9 cellular contexts compared by ENCODE assay signal in the genomic region with DNA sequence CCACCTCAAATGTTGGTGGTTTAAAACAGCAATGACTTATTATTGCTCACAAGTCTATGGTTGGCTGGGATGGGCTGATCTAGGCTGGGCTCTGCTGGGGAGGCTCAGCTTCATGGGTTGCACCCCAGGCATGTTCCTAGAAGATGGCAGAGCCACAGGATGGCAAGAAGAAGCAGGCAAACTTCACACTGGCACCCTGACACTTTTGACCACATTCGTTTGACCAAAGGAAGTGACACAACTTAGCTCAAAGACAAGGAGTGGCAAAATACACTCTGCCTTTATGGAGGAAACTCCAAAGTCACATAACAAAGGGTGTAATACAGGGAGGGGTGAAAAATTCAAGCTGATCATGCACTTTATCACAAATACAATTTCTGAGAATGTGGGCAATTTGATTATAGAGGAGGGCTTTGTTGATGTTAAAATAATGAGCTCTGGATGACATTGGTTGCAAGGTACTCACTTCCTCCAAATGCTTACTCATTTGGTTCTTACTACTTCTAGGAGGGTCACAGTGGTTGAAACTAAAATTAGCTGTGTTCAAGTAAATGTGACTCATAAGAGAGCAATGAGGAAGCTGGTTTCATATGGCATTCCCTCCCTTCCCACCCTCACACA.
DNase-seq lines count a peak whose midpoint lies in the region; ATAC-seq and TF ChIP-seq lines count a peak whose summit lies in the region.
"Had no signal": no experiment of that assay in that cellular context is flagged by ENCODE, and none has a peak within 500 bp of the region (broad histone marks: within the 10 kb centered on the region; RNA-seq: fewer than 3 reads in every experiment).

No MANE protein-coding gene starts in this region.

- H3K4me1 Mint-ChIP-seq in activated naive CD8-positive, alpha-beta T cell treated with anti-CD3 and anti-CD28 coated beads for 36 hours: peaks cover 32% of the 10 kb centered on the region

- H3K4me3 Mint-ChIP-seq in activated naive CD8-positive, alpha-beta T cell treated with anti-CD3 and anti-CD28 coated beads for 36 hours: no peak overlapping the region

- peaks cover 6% of the 10 kb centered on the region for H3K36me3 Mint-ChIP-seq in activated naive CD8-positive, alpha-beta T cell treated with anti-CD3 and anti-CD28 coated beads for 36 hours

- no peaks in the 10 kb centered on the region for H3K9me3 ChIP-seq in mucosa of descending colon
- H3K9me3 ChIP-seq: thoracic aorta had no signal

- H3K27me3 Mint-ChIP-seq in activated naive CD8-positive, alpha-beta T cell treated with anti-CD3 and anti-CD28 coated beads for 36 hours: peaks cover 17% of the 10 kb centered on the region

- TF ChIP-seq CTCF in mucosa of descending colon (IDR thresholded peaks at IDR 0.05): no peak

- H3K4me1 ChIP-seq in mucosa of descending colon (ENCODE audit: low read depth): no peaks in the 10 kb centered on the region

- intact Hi-C loops in mucosa of descending colon (cut with DNase I, micrococcal nuclease): no loop called here

- H3K9me3 Mint-ChIP-seq in activated naive CD8-positive, alpha-beta T cell treated with anti-CD3 and anti-CD28 coated beads for 36 hours: peaks cover 5% of the 10 kb centered on the region

- ATAC-seq in GM21825 (IDR thresholded peaks at IDR 0.05; ENCODE audit: unreplicated experiment) (peak; percentile 99), mucosa of descending colon (peak; percentile 90)

- peak; percentile 7 for DNase-seq in DMS79 treated with DMSO at 0.1 percent for 48 hours (lab: John Stamatoyannopoulos, UW)
- DNase-seq in DMS79 (lab: John Stamatoyannopoulos, UW): no peak
- peak; percentile 33 for DNase-seq in KG1 (lab: John Stamatoyannopoulos, UW)
- peak; percentile 16 for DNase-seq in activated naive CD8-positive, alpha-beta T cell treated with anti-CD3 and anti-CD28 coated beads for 36 hours
- DNase-seq in mucosa of descending colon: peak in 2 of 3 donors; percentile 15 to 31
- no peak for DNase-seq in anterior cingulate cortex (lab: John Stamatoyannopoulos, UW)
- no peak for DNase-seq in HUDEP-2 (lab: John Stamatoyannopoulos, UW; ENCODE audit: unreplicated experiment in 76 of 76)

- no peaks in the 10 kb centered on the region for H3K36me3 ChIP-seq in mucosa of descending colon (ENCODE audit: low read depth)
- H3K36me3 ChIP-seq: thoracic aorta had no signal

- peak overlapping the region; percentile 81 for H3K27ac Mint-ChIP-seq in activated naive CD8-positive, alpha-beta T cell treated with anti-CD3 and anti-CD28 coated beads for 36 hours

- no peak overlapping the region for H3K4me3 ChIP-seq in mucosa of descending colon
- H3K4me3 ChIP-seq: thoracic aorta had no signal

Comparison
In these comparisons a context has a peak if more than half of its experiments do, and no peak if none do; other contexts are left out.
1. DNase-seq: peak in DMS79 treated with DMSO at 0.1 percent for 48 hours (single experiment), KG1 (single experiment), activated naive CD8-positive, alpha-beta T cell treated with anti-CD3 and anti-CD28 coated beads for 36 hours (single experiment) and mucosa of descending colon (2 of 3); none in DMS79 (single experiment), anterior cingulate cortex (0 of 58) and HUDEP-2 (0 of 76).